Comparison of ENCODE assay signal across 10 cellular contexts in genomic region chr15:58758141-58758540, GRCh38. TPM values are rescaled to one million over a fixed set of nuclear protein-coding genes. Genes with fewer than 3 reads are reported as not detected.
DNase-seq lines count a peak whose midpoint lies in the region; ATAC-seq and TF ChIP-seq lines count a peak whose summit lies in the region.
"Had no signal": no experiment of that assay in that cellular context is flagged by ENCODE, and none has a peak within 500 bp of the region (broad histone marks: within the 10 kb centered on the region; RNA-seq: fewer than 3 reads in every experiment).

No MANE protein-coding gene starts in this region.

- H3K4me3 Mint-ChIP-seq in activated T-helper 17 cell treated with anti-CD3 and anti-CD28 coated beads, Interleukin-2, amount 50 U/mL, for 72 hours, result no peak overlapping the region
- no peak overlapping the region for H3K4me3 Mint-ChIP-seq in naive thymus-derived CD8-positive, alpha-beta T cell
- H3K4me3 Mint-ChIP-seq: activated T-cell treated with anti-CD3 and anti-CD28 coated beads, Interleukin-2, amount 50 U/mL, for 72 hours; naive B cell had no signal

- POLR2A ChIA-PET in AG04449 (lab: Yijun Ruan, JAX), result no interaction called here
- POLR2A ChIA-PET in naive thymus-derived CD8-positive, alpha-beta T cell (lab: Charles Lee), result interaction anchor here (0.7 kb wide), 1 partner anchor 444 kb away, joined by 4 read pairs; no protein-coding TSS in a partner anchor

- no peaks in the 10 kb centered on the region for H3K4me1 Mint-ChIP-seq in activated T-helper 17 cell treated with anti-CD3 and anti-CD28 coated beads, Interleukin-2, amount 50 U/mL, for 72 hours
- H3K4me1 Mint-ChIP-seq in naive thymus-derived CD8-positive, alpha-beta T cell, result no peaks in the 10 kb centered on the region
- H3K4me1 Mint-ChIP-seq: naive B cell had no signal

- H3K36me3 Mint-ChIP-seq in activated T-helper 17 cell treated with anti-CD3 and anti-CD28 coated beads, Interleukin-2, amount 50 U/mL, for 72 hours (ENCODE audit: low read depth), result no peaks in the 10 kb centered on the region
- no peaks in the 10 kb centered on the region for H3K36me3 Mint-ChIP-seq in naive thymus-derived CD8-positive, alpha-beta T cell
- H3K36me3 Mint-ChIP-seq: naive B cell had no signal

- no peaks in the 10 kb centered on the region for H3K27me3 Mint-ChIP-seq in activated T-helper 17 cell treated with anti-CD3 and anti-CD28 coated beads, Interleukin-2, amount 50 U/mL, for 72 hours
- no peaks in the 10 kb centered on the region for H3K27me3 Mint-ChIP-seq in naive thymus-derived CD8-positive, alpha-beta T cell
- H3K27me3 Mint-ChIP-seq: naive B cell had no signal

- peak; percentile 53 for ATAC-seq in activated T-helper 17 cell treated with anti-CD3 and anti-CD28 coated beads, Interleukin-2, amount 50 U/mL, for 72 hours (replicated peaks)
- ATAC-seq in GM19452 (IDR thresholded peaks at IDR 0.05; ENCODE audit: unreplicated experiment), result no peak
- no peak for ATAC-seq in naive thymus-derived CD8-positive, alpha-beta T cell
- ATAC-seq: activated T-cell treated with anti-CD3 and anti-CD28 coated beads, Interleukin-2, amount 50 U/mL, for 72 hours had no signal

- in situ Hi-C loops in GM13977 (cut with MboI; ENCODE audit: low pct_unique_long_range_greater_than_20kb, low sequenced_read_pairs, unreplicated experiment), result loop anchor here (25.0 kb wide), 1 partner anchor 496 kb away; no protein-coding TSS in a partner anchor

- TF ChIP-seq CTCF in AG04449 (IDR thresholded peaks at IDR 0.05; ENCODE audit: insufficient read depth, low read length, missing control alignments) (peak; percentile 18), GM13977 (IDR thresholded peaks at IDR 0.05; ENCODE audit: extremely low read depth, insufficient read depth, missing control alignments) (peak; percentile 53)

- no peak overlapping the region for H3K4me3 ChIP-seq in AG04449 (ENCODE audit: low read depth, low read length)

- no peak for DNase-seq in AG04449 (ENCODE audit: low read depth, low spot score)
- DNase-seq in GM13977 (ENCODE audit: low spot score), result peak; percentile 41
- peak; percentile 14 to 49 for DNase-seq in hippocampal formation (lab: John Stamatoyannopoulos, UW)
- DNase-seq in naive thymus-derived CD8-positive, alpha-beta T cell, result no peak
- no peak for DNase-seq in activated CD8-positive, alpha-beta memory T cell treated with anti-CD3 and anti-CD28 coated beads, Interleukin-2, amount 50 U/mL, for 4 hours
- no peak for DNase-seq in NCI-H1105 (lab: John Stamatoyannopoulos, UW)
- DNase-seq: activated T-cell treated with anti-CD3 and anti-CD28 coated beads, Interleukin-2, amount 50 U/mL, for 72 hours; naive B cell had no signal

- no peaks in the 10 kb centered on the region for H3K9me3 Mint-ChIP-seq in activated T-helper 17 cell treated with anti-CD3 and anti-CD28 coated beads, Interleukin-2, amount 50 U/mL, for 72 hours
- peaks cover 0 to 3% (median 0%) of the 10 kb centered on the region in 9 donors for H3K9me3 Mint-ChIP-seq in naive thymus-derived CD8-positive, alpha-beta T cell
- H3K9me3 Mint-ChIP-seq: activated T-cell treated with anti-CD3 and anti-CD28 coated beads, Interleukin-2, amount 50 U/mL, for 72 hours had no signal

- H3K27ac Mint-ChIP-seq in activated T-helper 17 cell treated with anti-CD3 and anti-CD28 coated beads, Interleukin-2, amount 50 U/mL, for 72 hours, result no peak overlapping the region
- no peak overlapping the region for H3K27ac Mint-ChIP-seq in naive thymus-derived CD8-positive, alpha-beta T cell
- H3K27ac Mint-ChIP-seq: activated T-cell treated with anti-CD3 and anti-CD28 coated beads, Interleukin-2, amount 50 U/mL, for 72 hours; naive B cell had no signal

- CTCF ChIA-PET in AG04449 (lab: Yijun Ruan, JAX), result interaction anchor here (1.4 to 3.0 kb wide), 3 partner anchors 12 to 546 kb away, joined by 3 to 17 read pairs (median 8); partner anchors contain the start of gene MINDY2

RNA-seq across cellular contexts. Expression of gene ADAM10, which starts 8.6 kb away (rescaled TPM):
- total RNA-seq in activated T-helper 17 cell treated with anti-CD3 and anti-CD28 coated beads, Interleukin-2, amount 50 U/mL, for 72 hours, result 10 to 100 TPM; 85.3 to 93.0 TPM
- total RNA-seq in naive thymus-derived CD8-positive, alpha-beta T cell, result 100 to 1,000 TPM; 136 to 150 TPM
- polyA plus RNA-seq in naive thymus-derived CD8-positive, alpha-beta T cell, result 100 to 1,000 TPM in 1 of 3 donors, 10 to 100 TPM in 2; 96.4 to 108 (median 98.8) TPM

RNA-seq across cellular contexts. Expression of gene MINDY2, which starts 13.0 kb away (rescaled TPM):
- 10 to 100 TPM; 17.2 to 33.0 TPM for total RNA-seq in activated T-helper 17 cell treated with anti-CD3 and anti-CD28 coated beads, Interleukin-2, amount 50 U/mL, for 72 hours
- 10 to 100 TPM; 11.1 to 11.5 TPM for total RNA-seq in naive thymus-derived CD8-positive, alpha-beta T cell
- polyA plus RNA-seq in naive thymus-derived CD8-positive, alpha-beta T cell, result 1 to 10 TPM; 8.5 to 9.5 (median 9.4) TPM

Comparison
In these comparisons a context has a peak if more than half of its experiments do, and no peak if none do; other contexts are left out.
1. DNase-seq: peak in GM13977 (single experiment) and hippocampal formation (2 of 2); none in AG04449 (single experiment), naive thymus-derived CD8-positive, alpha-beta T cell (0 of 10), activated CD8-positive, alpha-beta memory T cell treated with anti-CD3 and anti-CD28 coated beads, Interleukin-2, amount 50 U/mL, for 4 hours (single experiment) and NCI-H1105 (single experiment).